ENCODE assay signal across 15 cellular contexts in genomic region chr5:54874337-54875021, GRCh38.
DNase-seq lines count a peak whose midpoint lies in the region; ATAC-seq and TF ChIP-seq lines count a peak whose summit lies in the region.
"Had no signal": no experiment of that assay in that cellular context is flagged by ENCODE, and none has a peak within 500 bp of the region (broad histone marks: within the 10 kb centered on the region; RNA-seq: fewer than 3 reads in every experiment).

No MANE protein-coding gene starts in this region.

- H3K4me3 Mint-ChIP-seq in T-helper 17 cell, result no peak overlapping the region
- H3K4me3 Mint-ChIP-seq: GM23338; stimulated activated naive CD8-positive, alpha-beta T cell treated with anti-CD3 and anti-CD28 coated beads, Interleukin-15, amount 100 ng/mL, for 72 hours had no signal

- peaks cover 72% of the 10 kb centered on the region for H3K27me3 Mint-ChIP-seq in T-helper 17 cell

- H3K27ac ChIP-seq in left lung, result no peak overlapping the region
- H3K27ac ChIP-seq: RWPE1 had no signal

- peaks cover 6% of the 10 kb centered on the region for H3K4me1 Mint-ChIP-seq in T-helper 17 cell

- H3K9me3 ChIP-seq in left lung, result no peaks in the 10 kb centered on the region
- no peaks in the 10 kb centered on the region for H3K9me3 ChIP-seq in T-helper 17 cell (ENCODE audit: control insufficient read depth, low read length, poor library complexity, severe bottlenecking)
- H3K9me3 ChIP-seq: MG63 had no signal

- H3K27me3 ChIP-seq in left lung, result no peaks in the 10 kb centered on the region
- H3K27me3 ChIP-seq: MG63 had no signal

- no peak for TF ChIP-seq CTCF in astrocyte of the spinal cord (IDR thresholded peaks at IDR 0.05; ENCODE audit: low read depth, low read length)
- no peak for TF ChIP-seq CTCF in left lung (IDR thresholded peaks at IDR 0.05)

- H3K36me3 ChIP-seq in left lung, result no peaks in the 10 kb centered on the region
- H3K36me3 ChIP-seq: MG63 had no signal

- DNase-seq in EH (ENCODE audit: low read depth), result peak; percentile 33
- DNase-seq in MV-4-11 (lab: John Stamatoyannopoulos, UW), result peak; percentile 75
- peak; percentile 43 for DNase-seq in astrocyte of the spinal cord (ENCODE audit: low read depth, low spot score)
- DNase-seq in left lung, result no peak
- no peak for DNase-seq in T-helper 17 cell
- DNase-seq in C1 segment of cervical spinal cord (lab: John Stamatoyannopoulos, UW), result no peak
- no peak for DNase-seq in globus pallidus (ENCODE audit: low spot score)
- DNase-seq: activated naive CD4-positive, alpha-beta T cell treated with anti-CD3 and anti-CD28 coated beads, Interleukin-2, amount 50 U/mL, for 16 hours; DMS79; MG63; NCI-H345; stimulated activated naive CD8-positive, alpha-beta T cell treated with anti-CD3 and anti-CD28 coated beads, Interleukin-15, amount 100 ng/mL, for 72 hours had no signal

- in situ Hi-C loops in astrocyte of the spinal cord (cut with HindIII; ENCODE audit: low sequenced_read_pairs), result no loop called here

- peaks cover 4 to 5% of the 10 kb centered on the region in 2 donors for H3K4me1 ChIP-seq in left lung

- ATAC-seq in left lung (peak; percentile 22), T-helper 17 cell (no peak), HG03521 (IDR thresholded peaks at IDR 0.05; ENCODE audit: unreplicated experiment) (no peak)
- ATAC-seq: GM23338; stimulated activated naive CD8-positive, alpha-beta T cell treated with anti-CD3 and anti-CD28 coated beads, Interleukin-15, amount 100 ng/mL, for 72 hours had no signal

- no peak overlapping the region for H3K27ac Mint-ChIP-seq in T-helper 17 cell
- H3K27ac Mint-ChIP-seq: GM23338; stimulated activated naive CD8-positive, alpha-beta T cell treated with anti-CD3 and anti-CD28 coated beads, Interleukin-15, amount 100 ng/mL, for 72 hours had no signal

- intact Hi-C loops in left lung (cut with DNase I), result no loop called here

- H3K4me3 ChIP-seq in astrocyte of the spinal cord (ENCODE audit: low read depth, low read length) (no peak overlapping the region), left lung (no peak overlapping the region)
- H3K4me3 ChIP-seq: GM23338, MG63 had no signal

- peaks cover 2% of the 10 kb centered on the region for H3K36me3 Mint-ChIP-seq in T-helper 17 cell (ENCODE audit: low read depth)

Comparison
In these comparisons a context has a peak if more than half of its experiments do, and no peak if none do; other contexts are left out.
1. DNase-seq: peak in EH (single experiment), MV-4-11 (single experiment) and astrocyte of the spinal cord (single experiment); none in left lung (0 of 2), T-helper 17 cell (0 of 3), C1 segment of cervical spinal cord (0 of 14) and globus pallidus (single experiment).